Comparison of ENCODE assay signal across 8 cellular contexts in genomic region chr22:31345331-31346254, GRCh38.
DNase-seq lines count a peak whose midpoint lies in the region; ATAC-seq lines count a peak whose summit lies in the region.

No MANE protein-coding gene starts in this region.

- peak; percentile 49 for ATAC-seq in HG03066 (IDR thresholded peaks at IDR 0.05; ENCODE audit: low read depth, unreplicated experiment)

- DNase-seq in NCI-H1436 (lab: John Stamatoyannopoulos, UW) (peak; percentile 90), NCI-H1436 treated with DMSO at 0.1 percent for 48 hours (lab: John Stamatoyannopoulos, UW) (no peak), NCI-H226 (peak; percentile 59), cerebellar cortex (ENCODE audit: low spot score) (peak; percentile 75), kidney glomerular epithelial cell (lab: John Stamatoyannopoulos, UW) (peak; percentile 59)
- DNase-seq in activated CD4-positive, CD25-positive, alpha-beta regulatory T cell treated with anti-CD3 and anti-CD28 coated beads, Interleukin-2, amount 50 U/mL, for 72 hours: peak; percentile 87
- DNase-seq in stimulated activated CD4-positive, alpha-beta T cell treated with anti-CD3 and anti-CD28 coated beads, Interleukin-15, amount 100 ng/mL, for 48 hours (ENCODE audit: low read depth in 2 of 2): peak; percentile 73 to 81
